ENCODE assay signal across 23 cellular contexts in the genomic region with DNA sequence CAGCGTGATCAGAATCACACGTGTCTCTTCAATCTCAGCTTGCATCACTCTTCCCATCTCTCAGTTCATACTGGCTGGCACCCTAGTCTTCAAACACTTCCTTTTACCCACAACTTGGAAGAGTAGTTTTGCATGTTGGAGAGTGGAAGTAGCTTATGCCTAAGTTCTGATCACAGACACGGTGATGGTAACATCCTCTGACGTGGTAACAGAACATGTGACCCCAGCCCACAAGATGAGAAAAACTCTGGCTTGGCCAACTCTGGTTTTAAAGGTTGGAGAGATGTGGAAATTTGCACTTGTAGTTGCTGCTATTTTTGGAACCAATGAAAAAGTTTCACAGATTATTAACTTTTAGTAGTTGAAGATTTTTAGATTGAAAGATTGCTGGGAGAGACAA.
"Had no signal": no experiment of that assay in that cellular context is flagged by ENCODE, and none has a peak within 500 bp of the region (broad histone marks: within the 10 kb centered on the region; RNA-seq: fewer than 3 reads in every experiment).

No MANE protein-coding gene starts in this region.

- FAIRE-seq: HTR-8/SVneo, K562, RCC 7860 had no signal

- DNase-seq: Kasumi-1, MM.1S, NCI-H1048, NCI-H1105 treated with DMSO at 0.1 percent for 48 hours, NCI-H1417 treated with DMSO at 0.1 percent for 48 hours, NCI-H146, NCI-H187, NCI-H2029, NCI-H2081 treated with DMSO at 0.1 percent for 48 hours, NCI-H2171, NCI-H226, NCI-H446, NCI-H510A, NCI-H524 treated with DMSO at 0.1 percent for 48 hours, NCI-H69, NCI-H774, Right ventricle myocardium superior, RPMI8226, SIG-M5, SK-N-SH had no signal

- ATAC-seq: K562 had no signal
